In the genomic region with DNA sequence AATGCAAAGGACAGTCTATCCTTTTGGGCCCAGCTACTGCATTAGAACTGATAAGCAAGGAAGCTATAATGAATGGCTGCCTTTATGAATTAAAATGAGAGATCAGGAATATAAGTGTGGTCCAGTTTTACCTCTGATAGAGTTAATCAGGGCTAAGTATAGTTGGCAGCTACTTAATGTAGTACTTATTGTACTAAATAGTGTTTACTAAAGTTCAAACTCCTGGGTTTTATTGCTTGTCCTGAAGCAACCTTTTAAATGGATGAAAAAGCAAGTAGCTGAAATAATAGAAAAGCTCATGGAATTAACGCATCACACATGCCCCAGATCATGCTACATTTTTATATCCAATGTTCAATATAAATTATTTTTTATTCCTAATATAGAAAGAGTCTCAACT, we compare ENCODE assay signal across 24 cellular contexts.
"Had no signal": no experiment of that assay in that cellular context is flagged by ENCODE, and none has a peak within 500 bp of the region (broad histone marks: within the 10 kb centered on the region; RNA-seq: fewer than 3 reads in every experiment).

No MANE protein-coding gene starts in this region.

- H3K4me1 ChIP-seq: ascending aorta, psoas muscle had no signal

- H3K27me3 ChIP-seq: ascending aorta, gastroesophageal sphincter, pancreas, right atrium auricular region, spleen, transverse colon had no signal

- H3K9me3 ChIP-seq: ascending aorta, gastroesophageal sphincter, pancreas, psoas muscle, right atrium auricular region, spleen, transverse colon had no signal

- H3K9me3 Mint-ChIP-seq: activated B cell treated with CpG ODN at 0.5 μM for 24 hours; activated CD8-positive, alpha-beta T cell treated with anti-CD3 and anti-CD28 coated beads for 36 hours; activated naive CD4-positive, alpha-beta T cell treated with anti-CD3 and anti-CD28 coated beads, Interleukin-2, amount 50 U/mL, for 72 hours; activated T-cell treated with anti-CD3 and anti-CD28 coated beads, Interleukin-2, amount 50 U/mL, for 72 hours; brain; effector memory CD8-positive, alpha-beta T cell; T-helper 1 cell treated with Interleukin-12 subunit alpha and Interleukin-12 subunit beta and Interleukin-4 antibody, amounts not matched to agents 30 μg/mL and 1 μg/mL, for 36 hours had no signal

- ATAC-seq: activated CD8-positive, alpha-beta T cell treated with anti-CD3 and anti-CD28 coated beads for 36 hours; activated naive CD4-positive, alpha-beta T cell treated with anti-CD3 and anti-CD28 coated beads, Interleukin-2, amount 50 U/mL, for 72 hours; activated T-cell treated with anti-CD3 and anti-CD28 coated beads, Interleukin-2, amount 50 U/mL, for 72 hours; effector memory CD8-positive, alpha-beta T cell; gastroesophageal sphincter; left cardiac atrium; naive thymus-derived CD4-positive, alpha-beta T cell; pancreas; psoas muscle had no signal

- H3K4me3 ChIP-seq: ascending aorta, gastroesophageal sphincter, pancreas, psoas muscle, right atrium auricular region, spleen, transverse colon had no signal

- H3K27ac ChIP-seq: ascending aorta, pancreas, psoas muscle, right atrium auricular region, spleen, transverse colon had no signal

- H3K36me3 Mint-ChIP-seq: activated naive CD4-positive, alpha-beta T cell treated with anti-CD3 and anti-CD28 coated beads, Interleukin-2, amount 50 U/mL, for 72 hours; brain; naive thymus-derived CD4-positive, alpha-beta T cell had no signal

- DNase-seq: activated B cell treated with CpG ODN at 0.5 μM for 24 hours; activated CD4-positive, alpha-beta T cell treated with anti-CD3 and anti-CD28 coated beads, Interleukin-2, amount 50 U/mL, for 1 hour; activated CD8-positive, alpha-beta T cell treated with anti-CD3 and anti-CD28 coated beads for 36 hours; activated naive CD4-positive, alpha-beta T cell; activated T-cell treated with anti-CD3 and anti-CD28 coated beads, Interleukin-2, amount 50 U/mL, for 72 hours; cortex of kidney; effector memory CD8-positive, alpha-beta T cell; head of caudate nucleus; hippocampal formation; left cardiac atrium; midbrain; naive thymus-derived CD4-positive, alpha-beta T cell; pancreas; spleen; stimulated activated naive CD4-positive, alpha-beta T cell; T1000; transverse colon had no signal

- H3K36me3 ChIP-seq: ascending aorta, gastroesophageal sphincter, pancreas, right atrium auricular region, spleen, transverse colon had no signal

- H3K4me3 Mint-ChIP-seq: activated B cell treated with CpG ODN at 0.5 μM for 24 hours; activated CD8-positive, alpha-beta T cell treated with anti-CD3 and anti-CD28 coated beads for 36 hours; activated T-cell treated with anti-CD3 and anti-CD28 coated beads, Interleukin-2, amount 50 U/mL, for 72 hours; effector memory CD8-positive, alpha-beta T cell; naive thymus-derived CD4-positive, alpha-beta T cell; T-helper 1 cell treated with Interleukin-12 subunit alpha and Interleukin-12 subunit beta and Interleukin-4 antibody, amounts not matched to agents 30 μg/mL and 1 μg/mL, for 36 hours had no signal

- H3K27ac Mint-ChIP-seq: activated B cell treated with CpG ODN at 0.5 μM for 24 hours; activated CD8-positive, alpha-beta T cell treated with anti-CD3 and anti-CD28 coated beads for 36 hours; activated naive CD4-positive, alpha-beta T cell treated with anti-CD3 and anti-CD28 coated beads, Interleukin-2, amount 50 U/mL, for 72 hours; brain; T-helper 1 cell treated with Interleukin-12 subunit alpha and Interleukin-12 subunit beta and Interleukin-4 antibody, amounts not matched to agents 30 μg/mL and 1 μg/mL, for 36 hours had no signal

- H3K27me3 Mint-ChIP-seq: activated B cell treated with CpG ODN at 0.5 μM for 24 hours; activated CD8-positive, alpha-beta T cell treated with anti-CD3 and anti-CD28 coated beads for 36 hours; brain; effector memory CD8-positive, alpha-beta T cell; naive thymus-derived CD4-positive, alpha-beta T cell had no signal
